Comparison of ENCODE assay signal across 29 cellular contexts in the genomic region with DNA sequence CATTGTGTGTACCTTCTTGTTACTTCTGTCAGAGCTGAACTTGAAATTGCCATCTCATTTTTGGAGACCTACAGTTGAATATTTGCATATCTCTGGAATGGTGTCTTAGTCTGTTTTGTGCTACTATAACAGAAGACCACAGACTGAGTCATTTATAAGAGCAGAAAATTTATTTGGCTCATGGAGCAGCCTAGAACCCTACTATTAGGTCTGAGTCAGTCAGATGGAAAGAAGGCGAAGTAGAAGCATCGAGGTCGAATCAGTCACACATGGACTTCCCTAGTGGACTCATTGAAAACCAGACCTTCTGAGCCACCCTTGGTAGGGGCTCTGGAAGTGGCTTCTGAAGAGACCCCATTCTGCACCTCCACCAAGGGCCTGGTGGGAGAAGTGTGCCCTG. TPM values are rescaled to one million over a fixed set of nuclear protein-coding genes. Genes with fewer than 3 reads are reported as not detected.
DNase-seq lines count a peak whose midpoint lies in the region; ATAC-seq and TF ChIP-seq lines count a peak whose summit lies in the region.
"Had no signal": no experiment of that assay in that cellular context is flagged by ENCODE, and none has a peak within 500 bp of the region (broad histone marks: within the 10 kb centered on the region; RNA-seq: fewer than 3 reads in every experiment).

No MANE protein-coding gene starts in this region.

- no peak overlapping the region for H3K4me3 Mint-ChIP-seq in activated CD4-positive, alpha-beta T cell treated with anti-CD3 and anti-CD28 coated beads, Interleukin-2, amount 10 ng/mL, durations not matched to agents 7 days and 5 days
- H3K4me3 Mint-ChIP-seq: activated naive CD8-positive, alpha-beta T cell; CD4-positive, alpha-beta T cell; central memory CD8-positive, alpha-beta T cell; effector memory CD8-positive, alpha-beta T cell; neural crest cell; type B pancreatic cell had no signal

- H3K4me3 ChIP-seq in fibroblast of mammary gland (ENCODE audit: control insufficient read depth, low read depth, low read length), result no peak overlapping the region
- H3K4me3 ChIP-seq: ascending aorta, left ventricle myocardium inferior, PC-9, spleen had no signal

- CTCF ChIA-PET in activated CD4-positive, alpha-beta T cell treated with anti-CD3 and anti-CD28 coated beads, Interleukin-2, amount 10 ng/mL, durations not matched to agents 7 days and 5 days (lab: Charles Lee), result interaction anchor here (0.8 kb wide), 2 partner anchors 24 to 29 kb away, joined by 3 to 4 read pairs; no protein-coding TSS in a partner anchor

- intact Hi-C loops in Right ventricle myocardium inferior (cut with DNase I), result loop anchor here (5.0 kb wide), 2 partner anchors 87 to 117 kb away; a partner anchor contains a TSS

- no peaks in the 10 kb centered on the region for H3K27me3 Mint-ChIP-seq in activated CD4-positive, alpha-beta T cell treated with anti-CD3 and anti-CD28 coated beads, Interleukin-2, amount 10 ng/mL, durations not matched to agents 7 days and 5 days
- H3K27me3 Mint-ChIP-seq: activated naive CD8-positive, alpha-beta T cell; CD4-positive, alpha-beta T cell; central memory CD8-positive, alpha-beta T cell; effector memory CD8-positive, alpha-beta T cell; type B pancreatic cell had no signal

- POLR2A ChIA-PET in activated CD4-positive, alpha-beta T cell treated with anti-CD3 and anti-CD28 coated beads, Interleukin-2, amount 10 ng/mL, durations not matched to agents 7 days and 5 days (lab: Charles Lee), result no interaction called here

- ATAC-seq in Right ventricle myocardium inferior, result no peak
- ATAC-seq: effector memory CD8-positive, alpha-beta T cell; right cardiac atrium had no signal

- peaks cover 15% of the 10 kb centered on the region for H3K4me1 Mint-ChIP-seq in activated CD4-positive, alpha-beta T cell treated with anti-CD3 and anti-CD28 coated beads, Interleukin-2, amount 10 ng/mL, durations not matched to agents 7 days and 5 days

- no peak for TF ChIP-seq CTCF in fibroblast of mammary gland (conservative IDR thresholded peaks at IDR 0.05; ENCODE audit: control insufficient read depth, insufficient read depth, low read depth, low read length)

- H3K9me3 Mint-ChIP-seq in activated CD4-positive, alpha-beta T cell treated with anti-CD3 and anti-CD28 coated beads, Interleukin-2, amount 10 ng/mL, durations not matched to agents 7 days and 5 days, result no peaks in the 10 kb centered on the region
- H3K9me3 Mint-ChIP-seq: CD4-positive, alpha-beta T cell; central memory CD8-positive, alpha-beta T cell; effector memory CD8-positive, alpha-beta T cell; neural crest cell; type B pancreatic cell had no signal

- peaks cover 14% of the 10 kb centered on the region for H3K36me3 Mint-ChIP-seq in activated CD4-positive, alpha-beta T cell treated with anti-CD3 and anti-CD28 coated beads, Interleukin-2, amount 10 ng/mL, durations not matched to agents 7 days and 5 days (ENCODE audit: low read depth)

- no peak for DNase-seq in activated CD4-positive, alpha-beta T cell treated with anti-CD3 and anti-CD28 coated beads, Interleukin-2, amount 10 ng/mL, durations not matched to agents 7 days and 5 days
- no peak for DNase-seq in activated CD4-positive, alpha-beta T cell treated with anti-CD3 and anti-CD28 coated beads, Interleukin-2, amount 50 U/mL, for 1 hour
- DNase-seq in M059J (ENCODE audit: low read depth), result peak; percentile 45
- DNase-seq in fibroblast of mammary gland (ENCODE audit: low read depth), result peak; percentile 54
- DNase-seq in stromal cell of bone marrow (ENCODE audit: low read depth), result peak; percentile 25
- DNase-seq in Right ventricle myocardium inferior (ENCODE audit: missing footprints), result no peak
- no peak for DNase-seq in KG1 (lab: John Stamatoyannopoulos, UW)
- no peak for DNase-seq in SK-N-DZ (ENCODE audit: low spot score)
- DNase-seq: 8988T; activated CD4-positive, CD25-positive, alpha-beta regulatory T cell treated with anti-CD3 and anti-CD28 coated beads, Interleukin-2, amount 50 U/mL, for 72 hours; activated T-cell treated with anti-CD3 and anti-CD28 coated beads for 4 hours; CD4-positive, alpha-beta T cell; DND-41; effector memory CD8-positive, alpha-beta T cell; KBM-7; left ventricle myocardium inferior; mesenchymal stem cell; MM.1S; NCI-H2029; PC-9; right cardiac atrium; SHP77; spleen; stimulated activated CD4-positive, alpha-beta T cell treated with anti-CD3 and anti-CD28 coated beads, Interleukin-2, amount 100 ng/mL, for 48 hours had no signal

- peak overlapping the region; percentile 19 for H3K27ac Mint-ChIP-seq in activated CD4-positive, alpha-beta T cell treated with anti-CD3 and anti-CD28 coated beads, Interleukin-2, amount 10 ng/mL, durations not matched to agents 7 days and 5 days
- H3K27ac Mint-ChIP-seq: activated naive CD8-positive, alpha-beta T cell; CD4-positive, alpha-beta T cell; effector memory CD8-positive, alpha-beta T cell; type B pancreatic cell had no signal

RNA-seq across cellular contexts. Expression of a gene that starts 33.9 kb away (rescaled TPM):
- total RNA-seq in activated CD4-positive, alpha-beta T cell treated with anti-CD3 and anti-CD28 coated beads, Interleukin-2, amount 10 ng/mL, durations not matched to agents 7 days and 5 days, result 1,000 to 10,000 TPM; 4,825 to 5,097 TPM
- 1,259 and 1,419 TPM in 2 replicates for total RNA-seq in M059J (2014; rRNA removed; shearing (Covaris generic))
- 4,733 TPM for total RNA-seq in Right ventricle myocardium inferior
- 2,440 and 2,961 TPM in 2 replicates for polyA plus RNA-seq in SK-N-DZ (2014; cell fraction: cytosol; rRNA removed)
- polyA plus RNA-seq in SK-N-DZ (2014; cell fraction: nucleus; rRNA removed), result 1,300 and 1,726 TPM in 2 replicates

RNA-seq across cellular contexts. Expression of a gene that starts 43.3 kb away (rescaled TPM):
- 10 to 100 TPM; 20.6 to 21.2 TPM for total RNA-seq in activated CD4-positive, alpha-beta T cell treated with anti-CD3 and anti-CD28 coated beads, Interleukin-2, amount 10 ng/mL, durations not matched to agents 7 days and 5 days
- total RNA-seq in M059J (2014; rRNA removed; shearing (Covaris generic)), result 4.0 and 6.1 TPM in 2 replicates
- 150 TPM for total RNA-seq in Right ventricle myocardium inferior
- 2.5 and 3.1 TPM in 2 replicates for polyA plus RNA-seq in SK-N-DZ (2014; cell fraction: cytosol; rRNA removed)
- polyA plus RNA-seq in SK-N-DZ (2014; cell fraction: nucleus; rRNA removed), result 1.2 and 5.3 TPM in 2 replicates

Comparison
In these comparisons a context has a peak if more than half of its experiments do, and no peak if none do; other contexts are left out.
1. DNase-seq: peak in M059J (single experiment), fibroblast of mammary gland (single experiment) and stromal cell of bone marrow (single experiment); none in activated CD4-positive, alpha-beta T cell treated with anti-CD3 and anti-CD28 coated beads, Interleukin-2, amount 10 ng/mL, durations not matched to agents 7 days and 5 days (single experiment), activated CD4-positive, alpha-beta T cell treated with anti-CD3 and anti-CD28 coated beads, Interleukin-2, amount 50 U/mL, for 1 hour (single experiment), Right ventricle myocardium inferior (single experiment), KG1 (single experiment) and SK-N-DZ (single experiment).